ENCODE assay signal across 11 cellular contexts in genomic region chr16:67860589-67861398, GRCh38. TPM values are rescaled to one million over a fixed set of nuclear protein-coding genes. Genes with fewer than 3 reads are reported as not detected.
DNase-seq lines count a peak whose midpoint lies in the region; ATAC-seq and TF ChIP-seq lines count a peak whose summit lies in the region.
"Had no signal": no experiment of that assay in that cellular context is flagged by ENCODE, and none has a peak within 500 bp of the region (broad histone marks: within the 10 kb centered on the region; RNA-seq: fewer than 3 reads in every experiment).

No MANE protein-coding gene starts in this region.

- no peak for ATAC-seq in activated T-helper 17 cell treated with anti-CD3 and anti-CD28 coated beads, Interleukin-2, amount 50 U/mL, for 72 hours (replicated peaks)
- ATAC-seq in stimulated activated memory B cell treated with anti-CD40 and anti-IgM and Interleukin-4, amounts not matched to agents 10 μg/mL and 1 μg/mL and 100 μg/mL, for 72 hours = no peak
- ATAC-seq: natural killer cell had no signal

- no peaks in the 10 kb centered on the region for H3K27me3 Mint-ChIP-seq in activated T-cell treated with anti-CD3 and anti-CD28 coated beads, Interleukin-2, amount 50 U/mL, for 24 hours
- H3K27me3 Mint-ChIP-seq in activated T-helper 17 cell treated with anti-CD3 and anti-CD28 coated beads, Interleukin-2, amount 50 U/mL, for 72 hours = no peaks in the 10 kb centered on the region
- H3K27me3 Mint-ChIP-seq in stimulated activated memory B cell treated with anti-CD40 and anti-IgM and Interleukin-4, amounts not matched to agents 10 μg/mL and 1 μg/mL and 100 μg/mL, for 72 hours = no peaks in the 10 kb centered on the region
- H3K27me3 Mint-ChIP-seq: brain had no signal

- H3K36me3 Mint-ChIP-seq in activated T-cell treated with anti-CD3 and anti-CD28 coated beads, Interleukin-2, amount 50 U/mL, for 24 hours (ENCODE audit: low read depth) = peaks cover 67% of the 10 kb centered on the region
- H3K36me3 Mint-ChIP-seq in activated T-helper 17 cell treated with anti-CD3 and anti-CD28 coated beads, Interleukin-2, amount 50 U/mL, for 72 hours (ENCODE audit: low read depth) = peaks cover 48% of the 10 kb centered on the region
- H3K36me3 Mint-ChIP-seq in stimulated activated memory B cell treated with anti-CD40 and anti-IgM and Interleukin-4, amounts not matched to agents 10 μg/mL and 1 μg/mL and 100 μg/mL, for 72 hours = peaks cover 6% of the 10 kb centered on the region
- H3K36me3 Mint-ChIP-seq: natural killer cell had no signal

- in situ Hi-C loops in GM13976 (cut with MboI; ENCODE audit: low sequenced_read_pairs, unreplicated experiment) = no loop called here

- H3K4me1 Mint-ChIP-seq in activated T-cell treated with anti-CD3 and anti-CD28 coated beads, Interleukin-2, amount 50 U/mL, for 24 hours (ENCODE audit: low read depth) = peaks cover 31% of the 10 kb centered on the region
- peaks cover 13% of the 10 kb centered on the region for H3K4me1 Mint-ChIP-seq in activated T-helper 17 cell treated with anti-CD3 and anti-CD28 coated beads, Interleukin-2, amount 50 U/mL, for 72 hours
- H3K4me1 Mint-ChIP-seq in stimulated activated memory B cell treated with anti-CD40 and anti-IgM and Interleukin-4, amounts not matched to agents 10 μg/mL and 1 μg/mL and 100 μg/mL, for 72 hours = peaks cover 50% of the 10 kb centered on the region

- H3K4me3 Mint-ChIP-seq in activated T-cell treated with anti-CD3 and anti-CD28 coated beads, Interleukin-2, amount 50 U/mL, for 24 hours = no peak overlapping the region
- no peak overlapping the region for H3K4me3 Mint-ChIP-seq in activated T-helper 17 cell treated with anti-CD3 and anti-CD28 coated beads, Interleukin-2, amount 50 U/mL, for 72 hours
- no peak overlapping the region for H3K4me3 Mint-ChIP-seq in stimulated activated memory B cell treated with anti-CD40 and anti-IgM and Interleukin-4, amounts not matched to agents 10 μg/mL and 1 μg/mL and 100 μg/mL, for 72 hours
- H3K4me3 Mint-ChIP-seq: brain, natural killer cell had no signal

- no peaks in the 10 kb centered on the region for H3K9me3 Mint-ChIP-seq in activated T-cell treated with anti-CD3 and anti-CD28 coated beads, Interleukin-2, amount 50 U/mL, for 24 hours
- no peaks in the 10 kb centered on the region for H3K9me3 Mint-ChIP-seq in activated T-helper 17 cell treated with anti-CD3 and anti-CD28 coated beads, Interleukin-2, amount 50 U/mL, for 72 hours
- H3K9me3 Mint-ChIP-seq in stimulated activated memory B cell treated with anti-CD40 and anti-IgM and Interleukin-4, amounts not matched to agents 10 μg/mL and 1 μg/mL and 100 μg/mL, for 72 hours = no peaks in the 10 kb centered on the region
- H3K9me3 Mint-ChIP-seq: brain, natural killer cell had no signal

- TF ChIP-seq CTCF in GM13976 (IDR thresholded peaks at IDR 0.05; ENCODE audit: borderline replicate concordance, control extremely low read depth, extremely low read depth, insufficient read depth, missing control alignments) = no peak

- DNase-seq in activated T-cell treated with anti-CD3 and anti-CD28 coated beads, Interleukin-2, amount 50 U/mL, for 24 hours = no peak
- DNase-seq in activated T-cell treated with anti-CD3 and anti-CD28 coated beads, Interleukin-2, amount 50 U/mL, for 1 hour = no peak
- DNase-seq in fibroblast of the conjunctiva (ENCODE audit: low read depth) (peak; percentile 57), GM13976 (ENCODE audit: low spot score) (no peak), C1 segment of cervical spinal cord (lab: John Stamatoyannopoulos, UW) (no peak)
- DNase-seq in activated CD8-positive, alpha-beta memory T cell treated with anti-CD3 and anti-CD28 coated beads, Interleukin-2, amount 50 U/mL, for 48 hours = no peak
- DNase-seq: natural killer cell, SHP77 had no signal

- peak overlapping the region; percentile 73 for H3K27ac Mint-ChIP-seq in activated T-cell treated with anti-CD3 and anti-CD28 coated beads, Interleukin-2, amount 50 U/mL, for 24 hours
- H3K27ac Mint-ChIP-seq in activated T-helper 17 cell treated with anti-CD3 and anti-CD28 coated beads, Interleukin-2, amount 50 U/mL, for 72 hours = peak overlapping the region; percentile 46
- H3K27ac Mint-ChIP-seq in stimulated activated memory B cell treated with anti-CD40 and anti-IgM and Interleukin-4, amounts not matched to agents 10 μg/mL and 1 μg/mL and 100 μg/mL, for 72 hours = peak overlapping the region; percentile 1

RNA-seq across cellular contexts. Expression of gene EDC4, which starts 12.1 kb away (rescaled TPM):
- 100 to 1,000 TPM; 101 to 137 TPM for total RNA-seq in activated T-helper 17 cell treated with anti-CD3 and anti-CD28 coated beads, Interleukin-2, amount 50 U/mL, for 72 hours

RNA-seq across cellular contexts. Expression of gene CENPT, which starts 13.3 kb away (rescaled TPM):
- total RNA-seq in activated T-helper 17 cell treated with anti-CD3 and anti-CD28 coated beads, Interleukin-2, amount 50 U/mL, for 72 hours = 10 to 100 TPM; 61.4 to 64.2 TPM

RNA-seq across cellular contexts. Expression of gene NUTF2, which starts 14.1 kb away (rescaled TPM):
- total RNA-seq in activated T-helper 17 cell treated with anti-CD3 and anti-CD28 coated beads, Interleukin-2, amount 50 U/mL, for 72 hours = 100 to 1,000 TPM in 1 of 2 donors, 10 to 100 TPM in 1; 82.9 to 175 TPM

RNA-seq across cellular contexts. Expression of gene THAP11, which starts 18.7 kb away (rescaled TPM):
- total RNA-seq in activated T-helper 17 cell treated with anti-CD3 and anti-CD28 coated beads, Interleukin-2, amount 50 U/mL, for 72 hours = 10 to 100 TPM; 29.9 to 51.6 TPM

RNA-seq across cellular contexts. Expression of gene NRN1L, which starts 23.9 kb away (rescaled TPM):
- 1 to 10 TPM in 1 of 2 donors, not detected in 1; 1.2 TPM for total RNA-seq in activated T-helper 17 cell treated with anti-CD3 and anti-CD28 coated beads, Interleukin-2, amount 50 U/mL, for 72 hours

Comparison
In these comparisons a context has a peak if more than half of its experiments do, and no peak if none do; other contexts are left out.
1. H3K27ac Mint-ChIP-seq: peak in every context shown above with its lines; median percentile 73 in activated T-cell treated with anti-CD3 and anti-CD28 coated beads, Interleukin-2, amount 50 U/mL, for 24 hours; 46 in activated T-helper 17 cell treated with anti-CD3 and anti-CD28 coated beads, Interleukin-2, amount 50 U/mL, for 72 hours; 1 in stimulated activated memory B cell treated with anti-CD40 and anti-IgM and Interleukin-4, amounts not matched to agents 10 μg/mL and 1 μg/mL and 100 μg/mL, for 72 hours.